ENCODE assay signal across 1 cellular context in genomic region chr15:58469432-58470353, GRCh38.
A peak's percentile ranks its signal among the peaks of the same experiment; 100 is the strongest.
TF ChIP-seq lines count a peak whose summit lies in the region.

No MANE protein-coding gene starts in this region.

TF ChIP-seq in SK-N-SH, 30 proteins besides CTCF, POLR2A, EP300 and RAD21 (continued from another document):
- 0 out of 2 replicates have a peak, but pooled peaks have one; percentile 10 for TF ChIP-seq REST (IDR thresholded peaks at IDR 0.05; ENCODE audit: low read depth, low read length)
- 0 out of 2 replicates have a peak, but pooled peaks have one; percentile 75 for TF ChIP-seq FOXM1 (IDR thresholded peaks at IDR 0.05; ENCODE audit: low read depth)
- TF ChIP-seq GABPA (IDR thresholded peaks at IDR 0.05; ENCODE audit: low read depth): no peak
- no peak for TF ChIP-seq SMC3 (IDR thresholded peaks at IDR 0.05; ENCODE audit: low read depth, low read length)
- TF ChIP-seq POLR2AphosphoS5 (IDR thresholded peaks at IDR 0.05; ENCODE audit: low read depth, low read length): peak; percentile 28; the same call in 1 of the 2 replicates
TF ChIP-seq in SK-N-SH: peak in this region for 9.
